ENCODE assay signal across 8 cellular contexts in genomic region chr4:119300072-119300387, GRCh38. TPM values are rescaled to one million over a fixed set of nuclear protein-coding genes. Genes with fewer than 3 reads are reported as not detected.
DNase-seq lines count a peak whose midpoint lies in the region; ATAC-seq, FAIRE-seq and TF ChIP-seq lines count a peak whose summit lies in the region.

No MANE protein-coding gene starts in this region.

- H3K9me2 ChIP-seq in DOHH2 (replicated peaks; ENCODE audit: control insufficient read depth, low read length) (no peaks in the 10 kb centered on the region), OCI-LY7 (ENCODE audit: insufficient read depth, low read length) (no peaks in the 10 kb centered on the region)

- peak overlapping the region; percentile 91 for H3K9ac ChIP-seq in HepG2 (ENCODE audit: insufficient read depth, low read depth, low read length)

- peaks cover 46% of the 10 kb centered on the region for H3F3A ChIP-seq in DOHH2 (ENCODE audit: control insufficient read depth, insufficient read depth)

- in situ Hi-C loops in HepG2 (cut with HindIII; ENCODE audit: extremely low pct_ligation_motif_present, low pct_unique_long_range_greater_than_20kb): no loop called here

- H3K4me1 ChIP-seq in DOHH2 (ENCODE audit: control insufficient read depth, low read length) (peaks cover 37% of the 10 kb centered on the region), OCI-LY7 (ENCODE audit: insufficient read depth, low read length, poor library complexity, severe bottlenecking) (peaks cover 25% of the 10 kb centered on the region), HepG2 (ENCODE audit: insufficient read depth, low read length) (peaks cover 66% of the 10 kb centered on the region)

- peaks cover 16% of the 10 kb centered on the region for H3K36me3 Mint-ChIP-seq in central memory CD8-positive, alpha-beta T cell (ENCODE audit: insufficient read depth)
- H3K36me3 Mint-ChIP-seq in stimulated activated naive B cell treated with anti-CD40 and anti-IgM and Interleukin-4, amounts not matched to agents 10 μg/mL and 1 μg/mL and 100 μg/mL, for 72 hours: peaks cover 11 to 20% of the 10 kb centered on the region in 2 donors

- H3K9me3 Mint-ChIP-seq in central memory CD8-positive, alpha-beta T cell: no peaks in the 10 kb centered on the region
- H3K9me3 Mint-ChIP-seq in stimulated activated naive B cell treated with anti-CD40 and anti-IgM and Interleukin-4, amounts not matched to agents 10 μg/mL and 1 μg/mL and 100 μg/mL, for 72 hours: no peaks in the 10 kb centered on the region

- POLR2A ChIA-PET in OCI-LY7 (lab: Charles Lee): interaction anchor here (0.7 to 2.3 kb wide), 12 partner anchors 9 to 352 kb away, joined by 3 to 16 read pairs (median 4); partner anchors contain the start of gene USP53
- POLR2A ChIA-PET in HepG2 (lab: Yijun Ruan, JAX): interaction anchor here (0.6 to 2.7 kb wide), 7 partner anchors 9 to 464 kb away, joined by 3 to 30 read pairs (median 3); partner anchors contain the start of genes SEC24D and USP53

- WGBS in HepG2 (ENCODE audit: low lambda C conversion rate): 1% methylated on average over 9 of the region's 9 CpGs

- H3K27me3 ChIP-seq in DOHH2 (ENCODE audit: control insufficient read depth, low read length): no peaks in the 10 kb centered on the region
- peaks cover 0 to 9% of the 10 kb centered on the region in 2 experiments; a peak in 2 of 5 replicates for H3K27me3 ChIP-seq in HepG2 (ENCODE audit: control insufficient read depth in 1 of 2, insufficient read depth in 2 of 2, low read length in 2 of 2)

- peak overlapping the region; percentile 100 for H3K4me3 Mint-ChIP-seq in central memory CD8-positive, alpha-beta T cell
- peak overlapping the region; percentile 96 to 99 for H3K4me3 Mint-ChIP-seq in stimulated activated naive B cell treated with anti-CD40 and anti-IgM and Interleukin-4, amounts not matched to agents 10 μg/mL and 1 μg/mL and 100 μg/mL, for 72 hours

- peak overlapping the region; percentile 87 for H3K27ac ChIP-seq in DOHH2 (ENCODE audit: low read depth, low read length)
- peak overlapping the region; percentile 91 for H3K27ac ChIP-seq in OCI-LY7 (ENCODE audit: low read depth, low read length, poor library complexity, severe bottlenecking)
- H3K27ac ChIP-seq in HepG2 (ENCODE audit: extremely low read length, insufficient read depth, low read length): peak overlapping the region; percentile 89

- H3K36me3 ChIP-seq in DOHH2 (ENCODE audit: control insufficient read depth, low read length) (peaks cover 49% of the 10 kb centered on the region), OCI-LY7 (ENCODE audit: insufficient read depth, low read length) (peaks cover 36% of the 10 kb centered on the region), HepG2 (replicated peaks in 1 of 2; ENCODE audit: control insufficient read depth in 1 of 2, insufficient read depth in 2 of 2, low read length in 2 of 2) (peaks cover 0 to 3% of the 10 kb centered on the region in 2 experiments; a peak in 1 of 5 replicates)

- peaks cover 30% of the 10 kb centered on the region for H3K4me1 Mint-ChIP-seq in central memory CD8-positive, alpha-beta T cell
- peaks cover 10 to 20% of the 10 kb centered on the region in 2 donors for H3K4me1 Mint-ChIP-seq in stimulated activated naive B cell treated with anti-CD40 and anti-IgM and Interleukin-4, amounts not matched to agents 10 μg/mL and 1 μg/mL and 100 μg/mL, for 72 hours

- H3K9me3 ChIP-seq in DOHH2 (ENCODE audit: control insufficient read depth, insufficient read depth, low read length) (no peaks in the 10 kb centered on the region), OCI-LY7 (ENCODE audit: low read length) (no peaks in the 10 kb centered on the region), HepG2 (ENCODE audit: low read length) (no peaks in the 10 kb centered on the region)

- ATAC-seq in central memory CD8-positive, alpha-beta T cell (replicated peaks; ENCODE audit: extremely low read depth, poor library complexity, severe bottlenecking): peak; percentile 48
- peak; percentile 13 for ATAC-seq in HepG2
- ATAC-seq in stimulated activated naive B cell treated with anti-CD40 and anti-IgM and Interleukin-4, amounts not matched to agents 10 μg/mL and 1 μg/mL and 100 μg/mL, for 72 hours (replicated peaks): peak; percentile 28 to 31

- H2AFZ ChIP-seq in OCI-LY7 (ENCODE audit: low read length) (peak overlapping the region; percentile 99), HepG2 (ENCODE audit: low read length) (no peak overlapping the region)

- TF ChIP-seq RAD21 in HepG2 (CRISPR knock-in tag; IDR thresholded peaks at IDR 0.05): no peak

- H3K79me2 ChIP-seq in DOHH2 (ENCODE audit: control insufficient read depth, low read length): peaks cover 55% of the 10 kb centered on the region
- H3K79me2 ChIP-seq in OCI-LY7 (ENCODE audit: insufficient read depth, low read depth, low read length): peaks cover 38% of the 10 kb centered on the region
- peaks cover 39% of the 10 kb centered on the region for H3K79me2 ChIP-seq in HepG2 (ENCODE audit: insufficient read depth, low read length)

- CTCF ChIA-PET in OCI-LY7 (lab: Charles Lee; ENCODE audit: unreplicated experiment) (interaction anchor here (0.6 to 1.5 kb wide), 2 partner anchors 87 to 258 kb away, joined by 3 read pairs; partner anchors contain the start of gene USP53), HepG2 (lab: Yijun Ruan, JAX; ENCODE audit: low intra/inter-chr PET ratio, low total read pairs) (no interaction called here)

- peak overlapping the region; percentile 100 for H3K27ac Mint-ChIP-seq in central memory CD8-positive, alpha-beta T cell (ENCODE audit: low read depth)
- peak overlapping the region; percentile 99 for H3K27ac Mint-ChIP-seq in stimulated activated naive B cell treated with anti-CD40 and anti-IgM and Interleukin-4, amounts not matched to agents 10 μg/mL and 1 μg/mL and 100 μg/mL, for 72 hours

- FAIRE-seq in HepG2 (lab: Jason Lieb, UNC): no peak

- BruUV-seq in OCI-LY7 (replicated peaks; lab: Mats Ljungman, UMichigan) (no TSS peak), HepG2 (replicated peaks; lab: Mats Ljungman, UMichigan) (no TSS peak)

- DNase-seq in HCEC 1CT: peak; percentile 19
- DNase-seq in OCI-LY7 (ENCODE audit: low spot score): no peak
- no peak for DNase-seq in central memory CD8-positive, alpha-beta T cell (ENCODE audit: low spot score in 2 of 2)
- DNase-seq in HepG2 (ENCODE audit: low spot score): no peak
- no peak for DNase-seq in stimulated activated naive B cell treated with anti-CD40 and anti-IgM and Interleukin-4, amounts not matched to agents 10 μg/mL and 1 μg/mL and 100 μg/mL, for 72 hours
- DNase-seq in NAMALWA (ENCODE audit: low spot score): no peak
- no peak for DNase-seq in NCI-H2196 (lab: John Stamatoyannopoulos, UW; ENCODE audit: unreplicated experiment)

- no peak for TF ChIP-seq POLR2A in HepG2 (IDR thresholded peaks at IDR 0.05; ENCODE audit: insufficient read depth in 1 of 2, low read depth in 2 of 2, low read length in 2 of 2)

- no peak for TF ChIP-seq EP300 in HepG2 (IDR thresholded peaks at IDR 0.05; ENCODE audit: low read depth in 2 of 2, low read length in 2 of 2)
- no peak for TF ChIP-seq EP300 in HepG2 (CRISPR knock-in tag; IDR thresholded peaks at IDR 0.05; ENCODE audit: borderline replicate concordance)

- intact Hi-C loops in OCI-LY7 (cut with micrococcal nuclease; ENCODE audit: unreplicated experiment): loop anchor here (1.0 kb wide), 2 partner anchors 88 to 154 kb away; partner anchors contain the start of gene USP53
- intact Hi-C loops in HepG2 (cut with micrococcal nuclease; ENCODE audit: unreplicated experiment): loop anchor here (1.0 to 5.0 kb wide), 3 partner anchors 87 to 752 kb away; no protein-coding TSS in a partner anchor

- H3K4me3 ChIP-seq in DOHH2 (ENCODE audit: low read length): peak overlapping the region; percentile 95
- peak overlapping the region; percentile 95 for H3K4me3 ChIP-seq in OCI-LY7 (ENCODE audit: low read depth, low read length, poor library complexity, severe bottlenecking)
- peak overlapping the region; percentile 85 to 100 (median 91) for H3K4me3 ChIP-seq in HepG2 (replicated peaks in 1 of 3; ENCODE audit: insufficient read depth in 1 of 3, low read depth in 2 of 3, low read length in 3 of 3)

- no peak for TF ChIP-seq CTCF in DOHH2 (IDR thresholded peaks at IDR 0.05; ENCODE audit: low read depth, low read length, poor library complexity, severe bottlenecking)
- TF ChIP-seq CTCF in OCI-LY7 (conservative IDR thresholded peaks at IDR 0.05; ENCODE audit: low read length): no peak
- TF ChIP-seq CTCF in HepG2 (CRISPR knock-in tag; IDR thresholded peaks at IDR 0.05): no peak

- H3K4me2 ChIP-seq in DOHH2 (ENCODE audit: low read length) (peak overlapping the region; percentile 94), OCI-LY7 (ENCODE audit: low read length) (peak overlapping the region; percentile 87), HepG2 (ENCODE audit: low read depth, low read length) (peak overlapping the region; percentile 87)

- no peaks in the 10 kb centered on the region for H3K27me3 Mint-ChIP-seq in central memory CD8-positive, alpha-beta T cell
- H3K27me3 Mint-ChIP-seq in stimulated activated naive B cell treated with anti-CD40 and anti-IgM and Interleukin-4, amounts not matched to agents 10 μg/mL and 1 μg/mL and 100 μg/mL, for 72 hours: no peaks in the 10 kb centered on the region

- H4K20me1 ChIP-seq in DOHH2 (ENCODE audit: control insufficient read depth, insufficient read depth, low read depth, low read length) (no peaks in the 10 kb centered on the region), OCI-LY7 (ENCODE audit: insufficient read depth, low read length) (no peaks in the 10 kb centered on the region), HepG2 (ENCODE audit: insufficient read depth, low read length) (peaks cover 12% of the 10 kb centered on the region; the same call in 1 of the 2 replicates)

RNA-seq across cellular contexts. Expression of gene FABP2, which starts 21.9 kb away (rescaled TPM):
- total RNA-seq in OCI-LY7 (2014; rRNA removed; shearing (Covaris generic)): not detected in 2 replicates
- total RNA-seq in OCI-LY7 (2022): not detected in 2 replicates
- 1.2 and 1.9 TPM in 2 replicates for total RNA-seq in HepG2 (2016; rRNA removed; fragmentation: Illumina TruSeq; extraction: Trizol)
- 0.30 and 0.71 TPM in 2 replicates for total RNA-seq in HepG2 (2016; cell fraction: cytosol; rRNA removed; fragmentation: Illumina TruSeq; extraction: Trizol; ENCODE audit: low read depth)
- 1.1 and 2.0 TPM in 2 replicates for total RNA-seq in HepG2 (2016; cell fraction: insoluble cytoplasmic fraction; rRNA removed; fragmentation: Illumina TruSeq; extraction: Trizol)
- total RNA-seq in HepG2 (2016; cell fraction: membrane; rRNA removed; fragmentation: Illumina TruSeq; extraction: Trizol): 1.8 TPM in 2 replicates
- 1.1 and 1.7 TPM in 2 replicates for total RNA-seq in HepG2 (2016; cell fraction: nucleus; rRNA removed; fragmentation: Illumina TruSeq; extraction: Trizol)
- 0.72 and 0.78 TPM in 2 replicates for polyA plus RNA-seq in HepG2 (2011; rRNA removed)
- polyA plus RNA-seq in HepG2 (2011; cell fraction: cytosol; rRNA removed): 0.23 and 0.33 TPM in 2 replicates
- 0.48 and 0.61 TPM in 2 replicates for polyA plus RNA-seq in HepG2 (2011; cell fraction: nucleus; rRNA removed)
- 1.1 and 1.7 TPM in 2 replicates for polyA plus RNA-seq in HepG2 (2012)
- 0.83 and 1.1 TPM in 2 replicates for polyA plus RNA-seq in HepG2 (2016; cell fraction: cytosol; fragmentation: Illumina TruSeq; extraction: Trizol; ENCODE audit: low read depth)
- polyA plus RNA-seq in HepG2 (2016; cell fraction: insoluble cytoplasmic fraction; fragmentation: Illumina TruSeq; extraction: Trizol; ENCODE audit: low read depth): 1.5 and 1.6 TPM in 2 replicates
- polyA plus RNA-seq in HepG2 (2016; cell fraction: membrane; fragmentation: Illumina TruSeq; extraction: Trizol; ENCODE audit: low read depth): 1.3 and 1.4 TPM in 2 replicates
- 1.1 and 1.4 TPM in 2 replicates for polyA plus RNA-seq in HepG2 (2016; cell fraction: nucleus; fragmentation: Illumina TruSeq; extraction: Trizol; ENCODE audit: insufficient read depth, low read depth)
- 0.58 TPM in 1 of 2 replicates, not detected in the other for polyA minus RNA-seq in HepG2 (2011; rRNA and poly(A)+ RNA removed; ENCODE audit: low replicate concordance)
- 0.35 and 0.99 TPM in 2 replicates for polyA minus RNA-seq in HepG2 (2011; cell fraction: cytosol; rRNA and poly(A)+ RNA removed)
- 4.6 and 5.0 TPM in 2 replicates for polyA minus RNA-seq in HepG2 (2011; cell fraction: nucleus; rRNA and poly(A)+ RNA removed)
